In genomic region chr7:136687693-136688322, GRCh38 we compare ENCODE assay signal across 9 cellular contexts.
DNase-seq lines count a peak whose midpoint lies in the region; ATAC-seq and TF ChIP-seq lines count a peak whose summit lies in the region.
"Had no signal": no experiment of that assay in that cellular context is flagged by ENCODE, and none has a peak within 500 bp of the region (broad histone marks: within the 10 kb centered on the region; RNA-seq: fewer than 3 reads in every experiment).

No MANE protein-coding gene starts in this region.

- no TSS peak for BruUV-seq in PC-3 (replicated peaks; lab: Mats Ljungman, UMichigan)

- H3F3A ChIP-seq in PC-3 (ENCODE audit: low read length, unreplicated experiment): no peaks in the 10 kb centered on the region

- H3K36me3 ChIP-seq in PC-3 (ENCODE audit: low read depth, low read length): no peaks in the 10 kb centered on the region

- peaks cover 7 to 8% of the 10 kb centered on the region in 2 donors for H3K9me3 Mint-ChIP-seq in effector memory CD8-positive, alpha-beta T cell

- H3K79me2 ChIP-seq in PC-3 (ENCODE audit: low read length): no peaks in the 10 kb centered on the region

- H3K9me3 ChIP-seq in PC-3 (ENCODE audit: low read length): no peaks in the 10 kb centered on the region

- no peaks in the 10 kb centered on the region for H4K20me1 ChIP-seq in PC-3 (ENCODE audit: low read length)

- intact Hi-C loops in PC-3 (cut with micrococcal nuclease): no loop called here

- no peak overlapping the region for H3K27ac Mint-ChIP-seq in effector memory CD8-positive, alpha-beta T cell
- H3K27ac Mint-ChIP-seq: naive B cell had no signal

- peaks cover 3% of the 10 kb centered on the region for H3K36me3 Mint-ChIP-seq in effector memory CD8-positive, alpha-beta T cell (ENCODE audit: insufficient read depth)
- H3K36me3 Mint-ChIP-seq: naive B cell had no signal

- DNase-seq in EH (ENCODE audit: low read depth): peak; percentile 48
- peak; percentile 36 for DNase-seq in HCEC 1CT
- DNase-seq in PC-3: peak; percentile 55
- no peak for DNase-seq in foreskin keratinocyte
- no peak for DNase-seq in NK-92 treated with Interleukin-12 subunit alpha and Interleukin-12 subunit beta, amount 100 ng/mL, for 24 hours (lab: John Stamatoyannopoulos, UW)
- DNase-seq in effector memory CD8-positive, alpha-beta T cell: no peak
- DNase-seq in mucosa of gallbladder (ENCODE audit: low spot score): no peak
- DNase-seq: naive B cell had no signal

- H3K27ac ChIP-seq in PC-3 (ENCODE audit: low read length) (no peak overlapping the region), foreskin keratinocyte (no peak overlapping the region)

- POLR2A ChIA-PET in PC-3 (lab: Charles Lee; ENCODE audit: unreplicated experiment): no interaction called here

- peak; percentile 69 for TF ChIP-seq CTCF in PC-3 (conservative IDR thresholded peaks at IDR 0.05; ENCODE audit: low read depth, low read length)
- peak; percentile 40 for TF ChIP-seq CTCF in foreskin keratinocyte (conservative IDR thresholded peaks at IDR 0.05)

- ATAC-seq in PC-3: no peak
- ATAC-seq in foreskin keratinocyte: no peak
- no peak for ATAC-seq in GM21515 (IDR thresholded peaks at IDR 0.05; ENCODE audit: unreplicated experiment)
- ATAC-seq in effector memory CD8-positive, alpha-beta T cell (replicated peaks): no peak

- no peak overlapping the region for H3K4me3 Mint-ChIP-seq in effector memory CD8-positive, alpha-beta T cell
- H3K4me3 Mint-ChIP-seq: naive B cell had no signal

- no peaks in the 10 kb centered on the region for H3K9me2 ChIP-seq in PC-3 (replicated peaks; ENCODE audit: low read length)

- peaks cover 13% of the 10 kb centered on the region; the same call in 1 of the 2 replicates for H3K27me3 ChIP-seq in PC-3 (ENCODE audit: low read length)
- no peaks in the 10 kb centered on the region for H3K27me3 ChIP-seq in foreskin keratinocyte

- H3K4me3 ChIP-seq in PC-3 (ENCODE audit: low read length): no peak overlapping the region

- H2AFZ ChIP-seq in PC-3 (ENCODE audit: low read length): no peak overlapping the region

- no peaks in the 10 kb centered on the region for H3K27me3 Mint-ChIP-seq in effector memory CD8-positive, alpha-beta T cell
- H3K27me3 Mint-ChIP-seq: naive B cell had no signal

- no peak overlapping the region for H3K4me2 ChIP-seq in PC-3 (ENCODE audit: low read length)

- CTCF ChIA-PET in PC-3 (lab: Charles Lee): no interaction called here

- H3K4me1 Mint-ChIP-seq in effector memory CD8-positive, alpha-beta T cell (ENCODE audit: low read depth in 2 of 2): no peaks in the 10 kb centered on the region
- H3K4me1 Mint-ChIP-seq: naive B cell had no signal

- H3K9ac ChIP-seq in PC-3 (ENCODE audit: low read length): no peak overlapping the region

- H3K4me1 ChIP-seq in PC-3 (ENCODE audit: insufficient read depth, low read length) (no peaks in the 10 kb centered on the region), foreskin keratinocyte (no peaks in the 10 kb centered on the region)

Comparison
In these comparisons a context has a peak if more than half of its experiments do, and no peak if none do; other contexts are left out.
1. DNase-seq: peak in EH (single experiment), HCEC 1CT (single experiment) and PC-3 (single experiment); none in foreskin keratinocyte (0 of 2), NK-92 treated with Interleukin-12 subunit alpha and Interleukin-12 subunit beta, amount 100 ng/mL, for 24 hours (single experiment), effector memory CD8-positive, alpha-beta T cell (0 of 3) and mucosa of gallbladder (single experiment).